ENCODE assay signal across 8 cellular contexts in genomic region chr3:141051641-141052569, GRCh38. TPM values are rescaled to one million over a fixed set of nuclear protein-coding genes. Genes with fewer than 3 reads are reported as not detected.
DNase-seq lines count a peak whose midpoint lies in the region; ATAC-seq, FAIRE-seq and TF ChIP-seq lines count a peak whose summit lies in the region.

No MANE protein-coding gene starts in this region.

- H3K79me2 ChIP-seq in endothelial cell of umbilical vein (ENCODE audit: control insufficient read depth, insufficient read depth, low read length) = no peaks in the 10 kb centered on the region

- H3K27ac Mint-ChIP-seq in CD4-positive, alpha-beta memory T cell = no peak overlapping the region
- H3K27ac Mint-ChIP-seq in nephron progenitor cell = peak overlapping the region; percentile 27

- no peak overlapping the region for H3K9ac ChIP-seq in endothelial cell of umbilical vein (replicated peaks; ENCODE audit: extremely low read depth, insufficient read depth, low read length)

- H3K9me3 Mint-ChIP-seq in CD4-positive, alpha-beta memory T cell = peaks cover 0 to 2% (median 0%) of the 10 kb centered on the region in 8 donors
- H3K9me3 Mint-ChIP-seq in nephron progenitor cell = no peaks in the 10 kb centered on the region

- TF ChIP-seq CTCF in endothelial cell of umbilical vein (IDR thresholded peaks at IDR 0.05; ENCODE audit: extremely low read depth in 1 of 2, insufficient read depth in 1 of 2, low read depth in 1 of 2, low read length in 2 of 2) (no peak), nephron progenitor cell (IDR thresholded peaks at IDR 0.05) (peak; percentile 6)

- no peaks in the 10 kb centered on the region for H3K36me3 Mint-ChIP-seq in CD4-positive, alpha-beta memory T cell
- H3K36me3 Mint-ChIP-seq in nephron progenitor cell (ENCODE audit: low read depth) = no peaks in the 10 kb centered on the region

- intact Hi-C loops in CD4-positive, alpha-beta memory T cell (cut with micrococcal nuclease) = no loop called here
- intact Hi-C loops in endothelial cell of umbilical vein (cut with micrococcal nuclease) = loop anchor here (2.0 kb wide), 1 partner anchor 53 kb away; no protein-coding TSS in a partner anchor

- POLR2A ChIA-PET in CD4-positive, alpha-beta memory T cell (lab: Charles Lee; ENCODE audit: partially characterized antibody) = no interaction called here
- POLR2A ChIA-PET in endothelial cell of umbilical vein (lab: Charles Lee) = no interaction called here

- H3K4me2 ChIP-seq in endothelial cell of umbilical vein (ENCODE audit: insufficient read depth, low read length) = no peak overlapping the region

- H3K27ac ChIP-seq in CD4-positive, alpha-beta memory T cell (ENCODE audit: low read depth, low read length) = no peak overlapping the region
- no peak overlapping the region for H3K27ac ChIP-seq in endothelial cell of umbilical vein (ENCODE audit: insufficient read depth, low read depth, low read length)

- H3K27me3 Mint-ChIP-seq in CD4-positive, alpha-beta memory T cell = peaks cover 41 to 58% of the 10 kb centered on the region in 2 donors
- peaks cover 39% of the 10 kb centered on the region for H3K27me3 Mint-ChIP-seq in nephron progenitor cell (ENCODE audit: low read depth, poor library complexity)

- H2AFZ ChIP-seq in endothelial cell of umbilical vein (ENCODE audit: low read depth, low read length) = no peak overlapping the region

- peak overlapping the region in 5 of 8 donors; percentile 5 to 59 (median 52) for H3K4me3 Mint-ChIP-seq in CD4-positive, alpha-beta memory T cell
- peak overlapping the region; percentile 92 for H3K4me3 Mint-ChIP-seq in nephron progenitor cell

- H3K9me3 ChIP-seq in CD4-positive, alpha-beta memory T cell (ENCODE audit: control insufficient read depth in 1 of 2, low read length in 2 of 2) = no peaks in the 10 kb centered on the region
- H3K9me3 ChIP-seq in endothelial cell of umbilical vein (replicated peaks; ENCODE audit: control insufficient read depth, insufficient read depth, low read length) = no peaks in the 10 kb centered on the region

- no peaks in the 10 kb centered on the region for H3K9me1 ChIP-seq in endothelial cell of umbilical vein (replicated peaks; ENCODE audit: control insufficient read depth, extremely low read depth, insufficient read depth, low read length)

- H3K4me1 ChIP-seq in CD4-positive, alpha-beta memory T cell (ENCODE audit: insufficient read depth, low read length) = peaks cover 4% of the 10 kb centered on the region
- no peaks in the 10 kb centered on the region for H3K4me1 ChIP-seq in endothelial cell of umbilical vein (ENCODE audit: control insufficient read depth, extremely low read depth, insufficient read depth, low read length)

- dilution Hi-C loops in endothelial cell of umbilical vein (cut with MboI; ENCODE audit: extremely low pct_ligation_motif_present, low sequenced_read_pairs) = no loop called here

- H3K36me3 ChIP-seq in CD4-positive, alpha-beta memory T cell (ENCODE audit: insufficient read depth, low read length) = no peaks in the 10 kb centered on the region
- no peaks in the 10 kb centered on the region for H3K36me3 ChIP-seq in endothelial cell of umbilical vein (ENCODE audit: control insufficient read depth in 2 of 2, extremely low read depth in 1 of 2, insufficient read depth in 2 of 2, low read length in 2 of 2)

- DNase-seq in CD4-positive, alpha-beta memory T cell = no peak
- DNase-seq in NCI-H1105 (lab: John Stamatoyannopoulos, UW) (peak; percentile 62), endothelial cell of umbilical vein (ENCODE audit: low read depth, low spot score) (no peak), nephron progenitor cell (peak; percentile 73), NCI-H1048 (lab: John Stamatoyannopoulos, UW) (no peak), activated gamma-delta T cell treated with Interleukin-2 at 50 U/mL for 16 hours (no peak)

- no peak for ATAC-seq in HG02588 (IDR thresholded peaks at IDR 0.05; ENCODE audit: unreplicated experiment)
- ATAC-seq in HG03135 (IDR thresholded peaks at IDR 0.05; ENCODE audit: unreplicated experiment) = no peak

- CTCF ChIA-PET in CD4-positive, alpha-beta memory T cell (lab: Charles Lee; ENCODE audit: partially characterized antibody) = no interaction called here
- CTCF ChIA-PET in endothelial cell of umbilical vein (lab: Charles Lee) = no interaction called here

- H3K4me1 Mint-ChIP-seq in CD4-positive, alpha-beta memory T cell = peaks cover 7 to 23% (median 13%) of the 10 kb centered on the region in 4 donors
- H3K4me1 Mint-ChIP-seq in nephron progenitor cell = peaks cover 61% of the 10 kb centered on the region

- FAIRE-seq in endothelial cell of umbilical vein (lab: Jason Lieb, UNC) = no peak

- peaks cover 8% of the 10 kb centered on the region for H3K27me3 ChIP-seq in CD4-positive, alpha-beta memory T cell (ENCODE audit: insufficient read depth, low read length)
- H3K27me3 ChIP-seq in endothelial cell of umbilical vein (ENCODE audit: control insufficient read depth in 2 of 2, insufficient read depth in 2 of 2, low read length in 2 of 2) = peaks cover 26 to 35% of the 10 kb centered on the region in 2 experiments

- H3K4me3 ChIP-seq in CD4-positive, alpha-beta memory T cell (ENCODE audit: low read length in 2 of 2) = no peak overlapping the region
- H3K4me3 ChIP-seq in endothelial cell of umbilical vein (replicated peaks in 1 of 3; ENCODE audit: insufficient read depth in 1 of 3, low read depth in 1 of 3, low read length in 3 of 3) = peak overlapping the region in 1 of 3 experiments; percentile 7

- BruUV-seq in endothelial cell of umbilical vein (replicated peaks; lab: Mats Ljungman, UMichigan) = no TSS peak

- H4K20me1 ChIP-seq in endothelial cell of umbilical vein (replicated peaks; ENCODE audit: control insufficient read depth, extremely low read depth, insufficient read depth, low read length) = no peaks in the 10 kb centered on the region

- no peak for TF ChIP-seq POLR2A in endothelial cell of umbilical vein (IDR thresholded peaks at IDR 0.05; ENCODE audit: low read depth, low read length)

TF ChIP-seq in endothelial cell of umbilical vein, 7 proteins besides CTCF, POLR2A, EP300 and RAD21:
- TF ChIP-seq EZH2 (IDR thresholded peaks at IDR 0.05; ENCODE audit: borderline replicate concordance, low read depth, low read length, severe bottlenecking) (peak; percentile 88), GATA2 (IDR thresholded peaks at IDR 0.05; ENCODE audit: insufficient read depth, insufficient read length, low read depth, low read length) (no peak), MYC (IDR thresholded peaks at IDR 0.05; ENCODE audit: low read depth, low read length) (no peak), JUN (IDR thresholded peaks at IDR 0.05; ENCODE audit: borderline replicate concordance, insufficient read depth, insufficient read length, low read depth) (no peak)

RNA-seq across cellular contexts. Expression of gene SPSB4, which starts 0.8 kb away (rescaled TPM):
- total RNA-seq in CD4-positive, alpha-beta memory T cell = not detected
- not detected for polyA plus RNA-seq in CD4-positive, alpha-beta memory T cell
- total RNA-seq in endothelial cell of umbilical vein = 0.14 and 0.22 TPM in 2 replicates
- 0.06 TPM in 1 of 2 replicates, not detected in the other for polyA plus RNA-seq in endothelial cell of umbilical vein
- 0.06 TPM in 1 of 2 replicates, not detected in the other for polyA plus RNA-seq in endothelial cell of umbilical vein (2011; cell fraction: cytosol; rRNA removed)
- 0.16 TPM in 1 of 2 replicates, not detected in the other for polyA plus RNA-seq in endothelial cell of umbilical vein (2011; cell fraction: nucleus; rRNA removed)
- polyA plus RNA-seq in endothelial cell of umbilical vein (2012) = not detected in 2 replicates
- not detected in 2 replicates for polyA minus RNA-seq in endothelial cell of umbilical vein
- polyA minus RNA-seq in endothelial cell of umbilical vein (2011; cell fraction: cytosol; rRNA and poly(A)+ RNA removed) = not detected
- polyA minus RNA-seq in endothelial cell of umbilical vein (2011; cell fraction: nucleus; rRNA and poly(A)+ RNA removed) = not detected in 2 replicates

Comparison
In these comparisons a context has a peak if more than half of its experiments do, and no peak if none do; other contexts are left out.
1. DNase-seq: peak in NCI-H1105 (single experiment) and nephron progenitor cell (single experiment); none in CD4-positive, alpha-beta memory T cell (0 of 5), endothelial cell of umbilical vein (single experiment), NCI-H1048 (single experiment) and activated gamma-delta T cell treated with Interleukin-2 at 50 U/mL for 16 hours (single experiment).